In the genomic region with DNA sequence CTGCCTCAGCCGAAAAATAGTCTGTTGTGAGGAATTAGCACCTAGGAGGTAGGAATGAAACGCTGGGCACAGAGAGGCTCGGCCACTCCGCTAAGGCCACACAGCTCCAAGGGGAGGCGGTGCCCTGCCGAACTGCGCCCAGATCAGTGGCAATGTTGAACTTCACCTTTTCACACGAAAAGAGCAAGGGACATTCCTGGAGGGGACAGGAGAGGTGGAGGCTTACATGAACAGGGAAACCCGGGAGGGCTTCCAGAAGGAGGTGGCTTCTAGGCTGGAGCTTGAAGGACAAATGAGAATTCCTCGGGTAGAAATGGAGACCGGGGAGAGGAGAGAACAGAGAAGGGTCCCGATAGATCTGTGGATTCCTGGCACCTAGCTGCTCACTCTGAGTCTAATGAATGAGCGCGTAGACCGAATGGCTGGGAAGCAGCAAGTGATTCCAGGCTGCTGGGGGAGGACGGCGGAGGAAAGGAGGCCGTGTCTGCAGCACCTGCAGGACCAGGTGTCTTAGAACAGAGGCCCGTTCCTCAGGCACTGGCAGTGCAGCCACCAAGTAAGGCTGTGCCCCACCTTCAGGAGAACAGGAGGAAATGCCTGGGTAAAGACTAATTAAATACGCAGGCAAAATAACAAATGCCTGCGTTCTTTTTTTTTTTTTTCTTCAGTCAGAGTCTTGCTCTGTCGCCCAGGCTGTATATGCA, we compare ENCODE assay signal across 8 cellular contexts. TPM values are rescaled to one million over a fixed set of nuclear protein-coding genes. Genes with fewer than 3 reads are reported as not detected.
DNase-seq lines count a peak whose midpoint lies in the region; ATAC-seq and TF ChIP-seq lines count a peak whose summit lies in the region.

No MANE protein-coding gene starts in this region.

- CTCF ChIA-PET in Calu3 (lab: Charles Lee) = interaction anchor here (0.6 to 1.3 kb wide), 5 partner anchors 13 to 189 kb away, joined by 3 to 7 read pairs (median 5); no protein-coding TSS in a partner anchor

- TF ChIP-seq CTCF in Calu3 (IDR thresholded peaks at IDR 0.05; ENCODE audit: unreplicated experiment) (peak; percentile 61), left lung (IDR thresholded peaks at IDR 0.05) (peak in 1 of 2 donors; percentile 14)

- ATAC-seq in GM21381 (IDR thresholded peaks at IDR 0.05; ENCODE audit: unreplicated experiment) (peak; percentile 26), left lung (peak; percentile 67), HG02870 (IDR thresholded peaks at IDR 0.05; ENCODE audit: unreplicated experiment) (no peak)
- ATAC-seq in stimulated activated effector memory CD8-positive, alpha-beta T cell treated with anti-CD3 and anti-CD28 coated beads, Interleukin-12 subunit alpha, Interleukin-12 subunit beta, amount 100 ng/mL, for 72 hours = peak; percentile 40

- H3K27me3 Mint-ChIP-seq in Calu3 (ENCODE audit: unreplicated experiment) = peaks cover 11% of the 10 kb centered on the region

- H3K4me1 ChIP-seq in left lung = peaks cover 10 to 50% of the 10 kb centered on the region in 2 donors

- H3K36me3 Mint-ChIP-seq in Calu3 (ENCODE audit: insufficient read depth, unreplicated experiment) = peaks cover 41% of the 10 kb centered on the region
- H3K36me3 Mint-ChIP-seq in stimulated activated effector memory CD8-positive, alpha-beta T cell treated with anti-CD3 and anti-CD28 coated beads, Interleukin-12 subunit alpha, Interleukin-12 subunit beta, amount 100 ng/mL, for 72 hours = peaks cover 16% of the 10 kb centered on the region

- peak overlapping the region; percentile 98 for H3K4me3 Mint-ChIP-seq in Calu3 (ENCODE audit: low read depth, unreplicated experiment)
- H3K4me3 Mint-ChIP-seq in stimulated activated effector memory CD8-positive, alpha-beta T cell treated with anti-CD3 and anti-CD28 coated beads, Interleukin-12 subunit alpha, Interleukin-12 subunit beta, amount 100 ng/mL, for 72 hours = peak overlapping the region; percentile 100

- no peaks in the 10 kb centered on the region for H3K36me3 ChIP-seq in left lung

- peak overlapping the region; percentile 91 to 94 for H3K27ac ChIP-seq in left lung

- peak; percentile 80 for DNase-seq in Calu3
- DNase-seq in NAMALWA (ENCODE audit: low spot score) = peak; percentile 90
- peak; percentile 47 for DNase-seq in T-helper 9 cell
- peak; percentile 87 for DNase-seq in cerebellar cortex (ENCODE audit: low spot score)
- peak; percentile 74 to 80 for DNase-seq in left lung
- no peak for DNase-seq in stimulated activated effector memory CD8-positive, alpha-beta T cell treated with anti-CD3 and anti-CD28 coated beads, Interleukin-12 subunit alpha, Interleukin-12 subunit beta, amount 100 ng/mL, for 72 hours (ENCODE audit: low spot score in 2 of 2)

- no peaks in the 10 kb centered on the region for H3K9me3 ChIP-seq in left lung

- BruUV-seq in Calu3 (replicated peaks; lab: Mats Ljungman, UMichigan) = TSS peak; percentile 73

- peak overlapping the region; percentile 67 to 89 for H3K4me3 ChIP-seq in left lung

- H3K27ac Mint-ChIP-seq in Calu3 (ENCODE audit: unreplicated experiment) = peak overlapping the region; percentile 59
- peak overlapping the region; percentile 99 for H3K27ac Mint-ChIP-seq in stimulated activated effector memory CD8-positive, alpha-beta T cell treated with anti-CD3 and anti-CD28 coated beads, Interleukin-12 subunit alpha, Interleukin-12 subunit beta, amount 100 ng/mL, for 72 hours

- no peaks in the 10 kb centered on the region for H3K27me3 ChIP-seq in left lung

- no peaks in the 10 kb centered on the region for H3K9me3 Mint-ChIP-seq in Calu3 (ENCODE audit: low read depth, unreplicated experiment)
- no peaks in the 10 kb centered on the region for H3K9me3 Mint-ChIP-seq in stimulated activated effector memory CD8-positive, alpha-beta T cell treated with anti-CD3 and anti-CD28 coated beads, Interleukin-12 subunit alpha, Interleukin-12 subunit beta, amount 100 ng/mL, for 72 hours

- intact Hi-C loops in Calu3 (cut with micrococcal nuclease; ENCODE audit: unreplicated experiment) (loop anchor here (10.0 kb wide), 1 partner anchor 189 kb away; no protein-coding TSS in a partner anchor), left lung (cut with DNase I) (no loop called here)

- peaks cover 8% of the 10 kb centered on the region for H3K4me1 Mint-ChIP-seq in Calu3 (ENCODE audit: low read depth, unreplicated experiment)
- peaks cover 46% of the 10 kb centered on the region for H3K4me1 Mint-ChIP-seq in stimulated activated effector memory CD8-positive, alpha-beta T cell treated with anti-CD3 and anti-CD28 coated beads, Interleukin-12 subunit alpha, Interleukin-12 subunit beta, amount 100 ng/mL, for 72 hours

RNA-seq across cellular contexts. Expression of a gene that starts 0.7 kb away (rescaled TPM):
- total RNA-seq in Calu3 (2022) (120 and 121 TPM in 2 replicates), left lung (100 to 1,000 TPM in 1 of 2 donors, 10 to 100 TPM in 1; 79.9 to 109 TPM)

RNA-seq across cellular contexts. Expression of a gene that starts 56.7 kb away (rescaled TPM):
- 53.3 and 54.1 TPM in 2 replicates for total RNA-seq in Calu3 (2022)
- 10 to 100 TPM; 38.3 to 42.2 TPM for total RNA-seq in left lung

RNA-seq across cellular contexts. Expression of a gene that starts 57.0 kb away (rescaled TPM):
- 37.0 and 38.6 TPM in 2 replicates for total RNA-seq in Calu3 (2022)
- 10 to 100 TPM; 32.3 to 41.2 TPM for total RNA-seq in left lung

Comparison
In these comparisons a context has a peak if more than half of its experiments do, and no peak if none do; other contexts are left out.
1. DNase-seq: peak in Calu3 (single experiment), NAMALWA (single experiment), T-helper 9 cell (single experiment), cerebellar cortex (single experiment) and left lung (2 of 2); none in stimulated activated effector memory CD8-positive, alpha-beta T cell treated with anti-CD3 and anti-CD28 coated beads, Interleukin-12 subunit alpha, Interleukin-12 subunit beta, amount 100 ng/mL, for 72 hours (0 of 2).